ENCODE assay signal across 8 cellular contexts in genomic region chr7:6375346-6376101, GRCh38. TPM values are rescaled to one million over a fixed set of nuclear protein-coding genes. Genes with fewer than 3 reads are reported as not detected.
A peak's percentile ranks its signal among the peaks of the same experiment; 100 is the strongest.
DNase-seq lines count a peak whose midpoint lies in the region; FAIRE-seq and TF ChIP-seq lines count a peak whose summit lies in the region.

No MANE protein-coding gene starts in this region.

- FAIRE-seq in GM12891 (lab: Jason Lieb, UNC), result no peak

- peak overlapping the region; percentile 40 for H3K27ac ChIP-seq in osteoblast (ENCODE audit: low read depth, low read length)

- TF ChIP-seq POLR2A in erythroblast (IDR thresholded peaks at IDR 0.05; ENCODE audit: low read length) (no peak), GM12891 (IDR thresholded peaks at IDR 0.05; ENCODE audit: low read depth, low read length) (no peak)

- H4K20me1 ChIP-seq in osteoblast (ENCODE audit: insufficient read depth, low read length), result peaks cover 50% of the 10 kb centered on the region

- H3K4me3 Mint-ChIP-seq in activated CD4-positive, alpha-beta T cell treated with anti-CD3 and anti-CD28 coated beads, Interleukin-2, amount 10 ng/mL, durations not matched to agents 24 days and 14 days, result peak overlapping the region; percentile 89

- H3K27me3 ChIP-seq in HAP-1 (ENCODE audit: low read depth), result no peaks in the 10 kb centered on the region
- H3K27me3 ChIP-seq in osteoblast (ENCODE audit: insufficient read depth, low read length), result no peaks in the 10 kb centered on the region

- H2AFZ ChIP-seq in osteoblast (ENCODE audit: low read length), result no peak overlapping the region

- H3K36me3 ChIP-seq in HAP-1 (replicated peaks), result peaks cover 29% of the 10 kb centered on the region
- H3K36me3 ChIP-seq in osteoblast (ENCODE audit: insufficient read depth, low read length), result peaks cover 3% of the 10 kb centered on the region

- TF ChIP-seq CTCF in osteoblast (IDR thresholded peaks at IDR 0.05; ENCODE audit: extremely low read depth, low read depth, low read length), result no peak

- no peaks in the 10 kb centered on the region for H3K9me3 ChIP-seq in HAP-1
- H3K9me3 ChIP-seq in osteoblast (ENCODE audit: low read depth, low read length), result no peaks in the 10 kb centered on the region

- peaks cover 59% of the 10 kb centered on the region for H3K79me2 ChIP-seq in osteoblast (ENCODE audit: insufficient read depth, low read length)

- peaks cover 36% of the 10 kb centered on the region for H3K4me1 Mint-ChIP-seq in activated CD4-positive, alpha-beta T cell treated with anti-CD3 and anti-CD28 coated beads, Interleukin-2, amount 10 ng/mL, durations not matched to agents 24 days and 14 days

- intact Hi-C loops in activated CD4-positive, alpha-beta T cell treated with anti-CD3 and anti-CD28 coated beads, Interleukin-2, amount 10 ng/mL, durations not matched to agents 24 days and 14 days (cut with micrococcal nuclease), result no loop called here

- peak overlapping the region; percentile 91 for H3K27ac Mint-ChIP-seq in activated CD4-positive, alpha-beta T cell treated with anti-CD3 and anti-CD28 coated beads, Interleukin-2, amount 10 ng/mL, durations not matched to agents 24 days and 14 days

- peaks cover 10% of the 10 kb centered on the region; the same call in 1 of the 2 replicates for H3K4me1 ChIP-seq in HAP-1
- peaks cover 25% of the 10 kb centered on the region for H3K4me1 ChIP-seq in osteoblast (ENCODE audit: insufficient read depth, low read length)

- DNase-seq in A172 (ENCODE audit: low spot score), result peak; percentile 29
- peak; percentile 23 to 32 for DNase-seq in HAP-1 (ENCODE audit: low spot score in 2 of 2)
- DNase-seq in activated CD4-positive, alpha-beta T cell treated with anti-CD3 and anti-CD28 coated beads, Interleukin-2, amount 10 ng/mL, durations not matched to agents 24 days and 14 days, result peak; percentile 77
- peak; percentile 52 to 62 for DNase-seq in erythroblast (lab: John Stamatoyannopoulos, UW)
- DNase-seq in osteoblast (ENCODE audit: insufficient read length, low spot score, missing footprints), result peak; percentile 67
- DNase-seq in NCI-H1105 treated with DMSO at 0.1 percent for 48 hours (lab: John Stamatoyannopoulos, UW), result no peak
- no peak for DNase-seq in GM12891 (ENCODE audit: insufficient read length, low spot score)
- DNase-seq in NCI-H1930 (lab: John Stamatoyannopoulos, UW), result no peak

- H3K4me3 ChIP-seq in HAP-1, result peak overlapping the region; percentile 76
- H3K4me3 ChIP-seq in osteoblast (ENCODE audit: insufficient read depth, low read length), result peak overlapping the region; percentile 84

- H3K4me2 ChIP-seq in osteoblast (ENCODE audit: insufficient read depth, low read length), result peak overlapping the region; percentile 84

- H3K36me3 Mint-ChIP-seq in activated CD4-positive, alpha-beta T cell treated with anti-CD3 and anti-CD28 coated beads, Interleukin-2, amount 10 ng/mL, durations not matched to agents 24 days and 14 days (ENCODE audit: low read depth), result peaks cover 23% of the 10 kb centered on the region

- no peaks in the 10 kb centered on the region for H3K27me3 Mint-ChIP-seq in activated CD4-positive, alpha-beta T cell treated with anti-CD3 and anti-CD28 coated beads, Interleukin-2, amount 10 ng/mL, durations not matched to agents 24 days and 14 days

- in situ Hi-C loops in HAP-1 (cut with MboI; ENCODE audit: low sequenced_read_pairs), result no loop called here

- H3K9me3 Mint-ChIP-seq in activated CD4-positive, alpha-beta T cell treated with anti-CD3 and anti-CD28 coated beads, Interleukin-2, amount 10 ng/mL, durations not matched to agents 24 days and 14 days, result no peaks in the 10 kb centered on the region

TF ChIP-seq in GM12891, 5 proteins besides CTCF, POLR2A, EP300 and RAD21:
- TF ChIP-seq PAX5 (IDR thresholded peaks at IDR 0.05; ENCODE audit: insufficient read depth, low read length, severe bottlenecking) (no peak), POLR2AphosphoS5 (IDR thresholded peaks at IDR 0.05; ENCODE audit: low read depth, low read length) (no peak), POU2F2 (IDR thresholded peaks at IDR 0.05; ENCODE audit: low read depth, low read length) (no peak), TAF1 (IDR thresholded peaks at IDR 0.05; ENCODE audit: low read depth, low read length) (no peak), SPI1 (IDR thresholded peaks at IDR 0.05; ENCODE audit: low read depth, low read length) (no peak)
TF ChIP-seq in GM12891: peak in this region for 0.

RNA-seq across cellular contexts. Expression of gene RAC1, which starts 1.2 kb away (rescaled TPM):
- 144 and 162 TPM in 2 replicates for total RNA-seq in A172 (2014; rRNA removed; shearing (Covaris generic))
- total RNA-seq in activated CD4-positive, alpha-beta T cell treated with anti-CD3 and anti-CD28 coated beads, Interleukin-2, amount 10 ng/mL, durations not matched to agents 24 days and 14 days, result 172 and 176 TPM in 2 replicates
- total RNA-seq in osteoblast, result 55.4 and 55.7 TPM in 2 replicates
- 103 TPM for polyA plus RNA-seq in GM12891 (2012; ENCODE audit: low read depth, missing spikeins)

RNA-seq across cellular contexts. Expression of gene FAM220A, which starts 26.8 kb away (rescaled TPM):
- total RNA-seq in A172 (2014; rRNA removed; shearing (Covaris generic)), result 42.4 and 154 TPM in 2 replicates
- 7.8 and 9.3 TPM in 2 replicates for total RNA-seq in activated CD4-positive, alpha-beta T cell treated with anti-CD3 and anti-CD28 coated beads, Interleukin-2, amount 10 ng/mL, durations not matched to agents 24 days and 14 days
- total RNA-seq in osteoblast, result 20.3 and 25.0 TPM in 2 replicates
- 8.0 TPM for polyA plus RNA-seq in GM12891 (2012; ENCODE audit: low read depth, missing spikeins)

Comparison
In these comparisons a context has a peak if more than half of its experiments do, and no peak if none do; other contexts are left out.
1. DNase-seq: peak in A172 (single experiment), HAP-1 (2 of 2), activated CD4-positive, alpha-beta T cell treated with anti-CD3 and anti-CD28 coated beads, Interleukin-2, amount 10 ng/mL, durations not matched to agents 24 days and 14 days (single experiment), erythroblast (2 of 2) and osteoblast (single experiment); none in NCI-H1105 treated with DMSO at 0.1 percent for 48 hours (single experiment), GM12891 (single experiment) and NCI-H1930 (0 of 2).